In the genomic region with DNA sequence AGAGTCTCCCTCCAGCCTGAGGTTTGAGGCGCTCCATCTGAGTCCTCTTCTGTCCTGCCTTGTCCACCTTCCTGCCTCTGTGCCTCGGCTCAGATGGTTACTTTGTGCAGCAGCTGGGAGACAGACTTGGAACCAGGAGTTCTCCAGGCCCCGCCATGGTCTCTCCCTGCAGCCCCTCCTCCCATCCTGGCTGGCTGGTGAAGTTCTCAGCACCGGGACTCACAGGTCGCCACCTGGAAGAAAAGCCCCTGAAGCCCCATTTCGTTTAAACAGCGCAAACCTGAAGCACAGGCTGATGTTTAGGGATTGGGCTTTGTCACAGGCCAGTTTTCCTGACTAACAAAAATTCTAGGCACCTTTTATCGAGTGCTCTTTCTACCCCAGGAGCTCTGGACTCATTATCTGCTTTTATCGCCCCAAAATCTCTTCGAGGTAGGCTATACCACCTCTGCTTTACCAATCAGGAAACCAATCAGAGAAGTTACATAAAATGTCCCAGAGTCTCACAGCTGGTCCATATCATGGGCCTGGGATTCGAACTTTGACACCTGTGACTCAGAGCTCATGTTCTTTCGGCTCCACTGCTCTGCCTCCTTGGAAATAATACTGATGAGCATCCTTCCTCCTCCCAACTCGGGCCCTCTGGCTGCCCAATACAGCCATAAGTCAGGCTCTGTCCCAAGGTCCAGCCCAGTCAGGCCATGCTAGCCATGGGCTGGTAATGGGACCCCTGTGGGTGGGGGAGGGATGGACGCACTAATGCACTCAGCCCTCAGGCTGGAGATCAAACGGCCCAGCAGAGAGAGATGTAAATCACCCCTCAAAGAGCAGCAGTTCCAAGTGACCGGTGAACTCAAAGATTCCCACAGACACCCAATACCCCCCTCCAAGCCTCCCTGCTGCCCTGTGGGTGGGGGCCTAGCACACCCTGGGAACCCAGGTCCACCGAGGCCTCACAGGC, we compare ENCODE assay signal across 2 cellular contexts.
TF ChIP-seq lines count a peak whose summit lies in the region.

No MANE protein-coding gene starts in this region.

TF ChIP-seq in SK-N-SH, 30 proteins besides CTCF, POLR2A, EP300 and RAD21:
- TF ChIP-seq MAX (IDR thresholded peaks at IDR 0.05; ENCODE audit: low read depth) (no peak), YY1 (IDR thresholded peaks at IDR 0.05; ENCODE audit: low read depth) (no peak), FOXJ3 (CRISPR knock-in tag; IDR thresholded peaks at IDR 0.05) (no peak), MEF2A (IDR thresholded peaks at IDR 0.05; ENCODE audit: borderline replicate concordance, low read depth) (no peak), NFIC (IDR thresholded peaks at IDR 0.05; ENCODE audit: borderline replicate concordance) (no peak), IRF3 (IDR thresholded peaks at IDR 0.05; ENCODE audit: low read depth, low read length) (no peak), GATA2 (CRISPR knock-in tag; IDR thresholded peaks at IDR 0.05) (no peak)
- TF ChIP-seq, protein P1, sequence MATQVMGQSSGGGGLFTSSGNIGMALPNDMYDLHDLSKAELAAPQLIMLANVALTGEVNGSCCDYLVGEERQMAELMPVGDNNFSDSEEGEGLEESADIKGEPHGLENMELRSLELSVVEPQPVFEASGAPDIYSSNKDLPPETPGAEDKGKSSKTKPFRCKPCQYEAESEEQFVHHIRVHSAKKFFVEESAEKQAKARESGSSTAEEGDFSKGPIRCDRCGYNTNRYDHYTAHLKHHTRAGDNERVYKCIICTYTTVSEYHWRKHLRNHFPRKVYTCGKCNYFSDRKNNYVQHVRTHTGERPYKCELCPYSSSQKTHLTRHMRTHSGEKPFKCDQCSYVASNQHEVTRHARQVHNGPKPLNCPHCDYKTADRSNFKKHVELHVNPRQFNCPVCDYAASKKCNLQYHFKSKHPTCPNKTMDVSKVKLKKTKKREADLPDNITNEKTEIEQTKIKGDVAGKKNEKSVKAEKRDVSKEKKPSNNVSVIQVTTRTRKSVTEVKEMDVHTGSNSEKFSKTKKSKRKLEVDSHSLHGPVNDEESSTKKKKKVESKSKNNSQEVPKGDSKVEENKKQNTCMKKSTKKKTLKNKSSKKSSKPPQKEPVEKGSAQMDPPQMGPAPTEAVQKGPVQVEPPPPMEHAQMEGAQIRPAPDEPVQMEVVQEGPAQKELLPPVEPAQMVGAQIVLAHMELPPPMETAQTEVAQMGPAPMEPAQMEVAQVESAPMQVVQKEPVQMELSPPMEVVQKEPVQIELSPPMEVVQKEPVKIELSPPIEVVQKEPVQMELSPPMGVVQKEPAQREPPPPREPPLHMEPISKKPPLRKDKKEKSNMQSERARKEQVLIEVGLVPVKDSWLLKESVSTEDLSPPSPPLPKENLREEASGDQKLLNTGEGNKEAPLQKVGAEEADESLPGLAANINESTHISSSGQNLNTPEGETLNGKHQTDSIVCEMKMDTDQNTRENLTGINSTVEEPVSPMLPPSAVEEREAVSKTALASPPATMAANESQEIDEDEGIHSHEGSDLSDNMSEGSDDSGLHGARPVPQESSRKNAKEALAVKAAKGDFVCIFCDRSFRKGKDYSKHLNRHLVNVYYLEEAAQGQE (IDR thresholded peaks at IDR 0.05; ENCODE audit: low read depth, low read length), result no peak

TF ChIP-seq in SK-N-SH treated with all-trans-retinoic acid at 6 μM for 48 hours, 23 proteins besides CTCF, POLR2A, EP300 and RAD21 (continued from another document):
- TF ChIP-seq, protein P2, sequence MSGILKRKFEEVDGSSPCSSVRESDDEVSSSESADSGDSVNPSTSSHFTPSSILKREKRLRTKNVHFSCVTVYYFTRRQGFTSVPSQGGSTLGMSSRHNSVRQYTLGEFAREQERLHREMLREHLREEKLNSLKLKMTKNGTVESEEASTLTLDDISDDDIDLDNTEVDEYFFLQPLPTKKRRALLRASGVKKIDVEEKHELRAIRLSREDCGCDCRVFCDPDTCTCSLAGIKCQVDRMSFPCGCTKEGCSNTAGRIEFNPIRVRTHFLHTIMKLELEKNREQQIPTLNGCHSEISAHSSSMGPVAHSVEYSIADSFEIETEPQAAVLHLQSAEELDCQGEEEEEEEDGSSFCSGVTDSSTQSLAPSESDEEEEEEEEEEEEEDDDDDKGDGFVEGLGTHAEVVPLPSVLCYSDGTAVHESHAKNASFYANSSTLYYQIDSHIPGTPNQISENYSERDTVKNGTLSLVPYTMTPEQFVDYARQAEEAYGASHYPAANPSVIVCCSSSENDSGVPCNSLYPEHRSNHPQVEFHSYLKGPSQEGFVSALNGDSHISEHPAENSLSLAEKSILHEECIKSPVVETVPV (CRISPR knock-in tag; IDR thresholded peaks at IDR 0.05), result no peak
- TF ChIP-seq POU6F1 (CRISPR knock-in tag; IDR thresholded peaks at IDR 0.05; ENCODE audit: borderline replicate concordance, low read depth) (no peak), ZC3H10 (CRISPR knock-in tag; IDR thresholded peaks at IDR 0.05) (no peak), SNAI2 (CRISPR knock-in tag; IDR thresholded peaks at IDR 0.05) (no peak), ZNF70 (CRISPR knock-in tag; IDR thresholded peaks at IDR 0.05) (no peak)
- TF ChIP-seq, protein P3, sequence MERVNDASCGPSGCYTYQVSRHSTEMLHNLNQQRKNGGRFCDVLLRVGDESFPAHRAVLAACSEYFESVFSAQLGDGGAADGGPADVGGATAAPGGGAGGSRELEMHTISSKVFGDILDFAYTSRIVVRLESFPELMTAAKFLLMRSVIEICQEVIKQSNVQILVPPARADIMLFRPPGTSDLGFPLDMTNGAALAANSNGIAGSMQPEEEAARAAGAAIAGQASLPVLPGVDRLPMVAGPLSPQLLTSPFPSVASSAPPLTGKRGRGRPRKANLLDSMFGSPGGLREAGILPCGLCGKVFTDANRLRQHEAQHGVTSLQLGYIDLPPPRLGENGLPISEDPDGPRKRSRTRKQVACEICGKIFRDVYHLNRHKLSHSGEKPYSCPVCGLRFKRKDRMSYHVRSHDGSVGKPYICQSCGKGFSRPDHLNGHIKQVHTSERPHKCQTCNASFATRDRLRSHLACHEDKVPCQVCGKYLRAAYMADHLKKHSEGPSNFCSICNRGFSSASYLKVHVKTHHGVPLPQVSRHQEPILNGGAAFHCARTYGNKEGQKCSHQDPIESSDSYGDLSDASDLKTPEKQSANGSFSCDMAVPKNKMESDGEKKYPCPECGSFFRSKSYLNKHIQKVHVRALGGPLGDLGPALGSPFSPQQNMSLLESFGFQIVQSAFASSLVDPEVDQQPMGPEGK (CRISPR knock-in tag; IDR thresholded peaks at IDR 0.05; ENCODE audit: borderline replicate concordance), result no peak
